10 cellular contexts compared by ENCODE assay signal in genomic region chr16:74650966-74651567, GRCh38. TPM values are rescaled to one million over a fixed set of nuclear protein-coding genes. Genes with fewer than 3 reads are reported as not detected.
DNase-seq lines count a peak whose midpoint lies in the region; ATAC-seq, FAIRE-seq and TF ChIP-seq lines count a peak whose summit lies in the region.
"Had no signal": no experiment of that assay in that cellular context is flagged by ENCODE, and none has a peak within 500 bp of the region (broad histone marks: within the 10 kb centered on the region; RNA-seq: fewer than 3 reads in every experiment).

No MANE protein-coding gene starts in this region.

- no peak overlapping the region for H3K27ac ChIP-seq in brain microvascular endothelial cell

- intact Hi-C loops in mucosa of descending colon (cut with DNase I, micrococcal nuclease): no loop called here

- peaks cover 13% of the 10 kb centered on the region for H3K36me3 ChIP-seq in brain microvascular endothelial cell (replicated peaks)
- no peaks in the 10 kb centered on the region for H3K36me3 ChIP-seq in mucosa of descending colon (ENCODE audit: low read depth)

- H3K4me3 ChIP-seq in brain microvascular endothelial cell (ENCODE audit: low read depth, low read length): no peak overlapping the region
- no peak overlapping the region for H3K4me3 ChIP-seq in mucosa of descending colon

- TF ChIP-seq CTCF in LNCAP (IDR thresholded peaks at IDR 0.05) (peak; percentile 74), brain microvascular endothelial cell (IDR thresholded peaks at IDR 0.05; ENCODE audit: low read depth, low read length, missing control alignments) (peak; percentile 51), mucosa of descending colon (IDR thresholded peaks at IDR 0.05) (peak; percentile 14)

- TF ChIP-seq POLR2A in H54 (IDR thresholded peaks at IDR 0.05; ENCODE audit: low read depth, low read length): no peak

- no peaks in the 10 kb centered on the region for H3K27me3 ChIP-seq in brain microvascular endothelial cell (replicated peaks)

- no peak for FAIRE-seq in H54 (lab: Jason Lieb, UNC)

- H3K4me1 ChIP-seq in mucosa of descending colon (ENCODE audit: low read depth): no peaks in the 10 kb centered on the region

- DNase-seq in EH (ENCODE audit: low read depth) (peak; percentile 18), brain microvascular endothelial cell (no peak), mucosa of descending colon (peak in 1 of 3 donors; percentile 36), H54 (ENCODE audit: insufficient read length, low spot score) (no peak)
- DNase-seq in activated effector memory CD4-positive, alpha-beta T cell treated with Interleukin-2 at 50 U/mL for 16 hours: no peak
- DNase-seq in stimulated activated CD4-positive, alpha-beta T cell treated with anti-CD3 and anti-CD28 coated beads, Interleukin-4, amount 100 ng/mL, for 4 hours: no peak
- DNase-seq: activated CD4-positive, alpha-beta T cell treated with anti-CD3 and anti-CD28 coated beads, Interleukin-2, amount 50 U/mL, for 4 hours had no signal

- ATAC-seq in mucosa of descending colon (no peak), HG02973 (IDR thresholded peaks at IDR 0.05; ENCODE audit: unreplicated experiment) (no peak)
- ATAC-seq: naive thymus-derived CD8-positive, alpha-beta T cell had no signal

- H3K9me3 ChIP-seq in mucosa of descending colon: no peaks in the 10 kb centered on the region

- in situ Hi-C loops in brain microvascular endothelial cell (cut with HindIII; ENCODE audit: low pct_ligation_motif_present, low sequenced_read_pairs): no loop called here

RNA-seq across cellular contexts. Expression of gene RFWD3, which starts 15.6 kb away (rescaled TPM):
- 10 to 100 TPM; 19.0 to 27.9 (median 25.7) TPM for total RNA-seq in mucosa of descending colon

RNA-seq across cellular contexts. Expression of gene GLG1, which starts 44.2 kb away (rescaled TPM):
- total RNA-seq in mucosa of descending colon: 100 to 1,000 TPM in 1 of 3 donors, 10 to 100 TPM in 2; 91.3 to 122 (median 99.7) TPM

RNA-seq across cellular contexts. Expression of gene MLKL, which starts 49.6 kb away (rescaled TPM):
- 10 to 100 TPM; 10.5 to 23.4 (median 18.0) TPM for total RNA-seq in mucosa of descending colon

Comparison
In these comparisons a context has a peak if more than half of its experiments do, and no peak if none do; other contexts are left out.
1. CTCF ChIP-seq: peak in every context shown above with its lines; median percentile 74 in LNCAP; 51 in brain microvascular endothelial cell; 14 in mucosa of descending colon.